In the genomic region with DNA sequence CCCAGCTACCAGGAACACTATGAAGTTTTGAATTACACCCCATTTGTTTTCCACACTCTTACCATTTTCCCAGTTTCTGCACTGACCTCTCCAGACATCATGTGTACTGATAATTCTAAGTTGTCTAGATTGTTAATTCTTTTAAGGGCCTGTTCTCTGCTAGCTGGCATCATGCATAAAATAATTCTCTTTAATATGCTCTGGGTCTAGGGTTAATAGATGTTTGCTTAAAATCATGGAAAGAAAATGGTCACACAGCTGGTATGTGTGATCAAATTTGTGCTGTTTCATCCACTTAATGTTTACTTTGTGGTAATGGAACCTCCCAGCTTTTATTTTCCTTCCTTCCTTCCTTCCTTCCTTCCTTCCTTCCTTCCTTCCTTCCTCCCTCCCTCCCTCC, we compare ENCODE assay signal across 22 cellular contexts.
"Had no signal": no experiment of that assay in that cellular context is flagged by ENCODE, and none has a peak within 500 bp of the region (broad histone marks: within the 10 kb centered on the region; RNA-seq: fewer than 3 reads in every experiment).

No MANE protein-coding gene starts in this region.

- H3K4me3 Mint-ChIP-seq: activated B cell treated with CpG ODN at 0.5 μM for 24 hours; activated CD4-positive, alpha-beta T cell treated with anti-CD3 and anti-CD28 coated beads, Interleukin-2, amount 10 ng/mL, durations not matched to agents 24 days and 14 days; activated naive CD4-positive, alpha-beta T cell treated with anti-CD3 and anti-CD28 coated beads, Interleukin-2, amount 50 U/mL, for 24 hours; brain; central memory CD8-positive, alpha-beta T cell had no signal

- H3K36me3 ChIP-seq: MG63 had no signal

- H3K4me1 ChIP-seq: SJSA1 had no signal

- H3K27me3 ChIP-seq: MG63, SJSA1 had no signal

- H3K4me3 ChIP-seq: MG63, SJSA1 had no signal

- H3K9me3 ChIP-seq: MG63, SJSA1 had no signal

- H3K27ac Mint-ChIP-seq: activated CD4-positive, alpha-beta T cell treated with anti-CD3 and anti-CD28 coated beads, Interleukin-2, amount 10 ng/mL, durations not matched to agents 24 days and 14 days had no signal

- H3K27me3 Mint-ChIP-seq: activated B cell treated with CpG ODN at 0.5 μM for 24 hours; activated CD4-positive, alpha-beta T cell treated with anti-CD3 and anti-CD28 coated beads, Interleukin-2, amount 10 ng/mL, durations not matched to agents 24 days and 14 days; activated naive CD4-positive, alpha-beta T cell treated with anti-CD3 and anti-CD28 coated beads, Interleukin-2, amount 50 U/mL, for 24 hours; brain; central memory CD8-positive, alpha-beta T cell; T-helper 17 cell had no signal

- DNase-seq: activated B cell treated with CpG ODN at 0.5 μM for 24 hours; activated CD4-positive, alpha-beta T cell treated with anti-CD3 and anti-CD28 coated beads for 1 hour; activated CD4-positive, alpha-beta T cell treated with anti-CD3 and anti-CD28 coated beads, Interleukin-2, amount 10 ng/mL, durations not matched to agents 24 days and 14 days; activated CD4-positive, alpha-beta T cell treated with anti-CD3 and anti-CD28 coated beads, Interleukin-2, amount 50 U/mL, for 48 hours; activated effector memory CD4-positive, alpha-beta T cell treated with Interleukin-2 at 50 U/mL for 16 hours; activated naive CD4-positive, alpha-beta T cell; amygdala; MG63; MV-4-11; NCI-H1092 treated with DMSO at 0.1 percent for 48 hours; NCI-H1417 treated with DMSO at 0.1 percent for 48 hours; NCI-H1694 treated with DMSO at 0.1 percent for 48 hours; NCI-H2029 treated with DMSO at 0.1 percent for 48 hours; NCI-H446; NCI-H524; T-helper 17 cell; T-helper 9 cell had no signal

- ATAC-seq: Right ventricle myocardium inferior, T-helper 17 cell had no signal

- H3K9me3 Mint-ChIP-seq: activated B cell treated with CpG ODN at 0.5 μM for 24 hours; activated CD4-positive, alpha-beta T cell treated with anti-CD3 and anti-CD28 coated beads, Interleukin-2, amount 10 ng/mL, durations not matched to agents 24 days and 14 days; activated naive CD4-positive, alpha-beta T cell treated with anti-CD3 and anti-CD28 coated beads, Interleukin-2, amount 50 U/mL, for 24 hours; brain; central memory CD8-positive, alpha-beta T cell had no signal

- H3K27ac ChIP-seq: SJSA1 had no signal
